ENCODE assay signal across 15 cellular contexts in genomic region chr12:110844551-110845395, GRCh38. TPM values are rescaled to one million over a fixed set of nuclear protein-coding genes. Genes with fewer than 3 reads are reported as not detected.
DNase-seq lines count a peak whose midpoint lies in the region; ATAC-seq and TF ChIP-seq lines count a peak whose summit lies in the region.
"Had no signal": no experiment of that assay in that cellular context is flagged by ENCODE, and none has a peak within 500 bp of the region (broad histone marks: within the 10 kb centered on the region; RNA-seq: fewer than 3 reads in every experiment).

No MANE protein-coding gene starts in this region.

- H3K27me3 Mint-ChIP-seq in MCF 10A (ENCODE audit: insufficient read depth, unreplicated experiment) = peaks cover 10% of the 10 kb centered on the region

- intact Hi-C loops in MCF 10A (cut with micrococcal nuclease) (no loop called here), left cardiac atrium (cut with DNase I) (loop anchor here in 1 of 2 donors (5.0 to 10.0 kb wide), 2 partner anchors 43 to 100 kb away; partner anchors contain the start of gene PPP1CC)

- peak; percentile 84 to 87 for ATAC-seq in left cardiac atrium
- ATAC-seq in GM21529 (IDR thresholded peaks at IDR 0.05; ENCODE audit: unreplicated experiment) = no peak
- no peak for ATAC-seq in GM18868 (IDR thresholded peaks at IDR 0.05; ENCODE audit: unreplicated experiment)
- ATAC-seq in GM18861 (IDR thresholded peaks at IDR 0.05; ENCODE audit: unreplicated experiment) = no peak
- ATAC-seq in GM19324 (IDR thresholded peaks at IDR 0.05; ENCODE audit: low FRiP score, unreplicated experiment) = no peak

- no TSS peak for BruUV-seq in MCF 10A (replicated peaks; lab: Mats Ljungman, UMichigan)

- DNase-seq in A172 (ENCODE audit: low spot score) = peak; percentile 86
- peak; percentile 86 for DNase-seq in M059J (ENCODE audit: low read depth)
- peak; percentile 46 for DNase-seq in MCF 10A (ENCODE audit: unreplicated experiment)
- DNase-seq in left cardiac atrium = peak; percentile 67
- DNase-seq: EL, NCI-H1092, testis had no signal

- H3K9me3 Mint-ChIP-seq in MCF 10A (ENCODE audit: unreplicated experiment) = no peaks in the 10 kb centered on the region
- H3K9me3 Mint-ChIP-seq: activated naive CD4-positive, alpha-beta T cell treated with anti-CD3 and anti-CD28 coated beads, Interleukin-2, amount 50 U/mL, for 72 hours had no signal

- CTCF ChIA-PET in MCF 10A (lab: Yijun Ruan, JAX) = no interaction called here

- peak overlapping the region; percentile 34 for H3K4me3 Mint-ChIP-seq in MCF 10A (ENCODE audit: unreplicated experiment)

- no peak overlapping the region for H3K27ac Mint-ChIP-seq in MCF 10A (ENCODE audit: low read depth, unreplicated experiment)
- H3K27ac Mint-ChIP-seq: activated naive CD4-positive, alpha-beta T cell treated with anti-CD3 and anti-CD28 coated beads, Interleukin-2, amount 50 U/mL, for 72 hours had no signal

- H3K4me1 Mint-ChIP-seq in MCF 10A (ENCODE audit: insufficient read depth, unreplicated experiment) = peaks cover 13% of the 10 kb centered on the region

- no peaks in the 10 kb centered on the region for H3K36me3 Mint-ChIP-seq in MCF 10A (ENCODE audit: insufficient read depth, unreplicated experiment)

- POLR2A ChIA-PET in MCF 10A (lab: Yijun Ruan, JAX) = interaction anchor here (1.2 to 1.5 kb wide), 2 partner anchors 9 to 115 kb away, joined by 3 to 4 read pairs; no protein-coding TSS in a partner anchor

- no peak for TF ChIP-seq CTCF in MCF 10A (IDR thresholded peaks at IDR 0.05; ENCODE audit: unreplicated experiment)

RNA-seq across cellular contexts. Expression of gene CCDC63, which starts 2.0 kb away (rescaled TPM):
- total RNA-seq in A172 (2014; rRNA removed; shearing (Covaris generic)) = not detected in 2 replicates
- not detected in 2 replicates for total RNA-seq in M059J (2014; rRNA removed; shearing (Covaris generic))
- total RNA-seq in MCF 10A (2022) = not detected in 2 replicates
- not detected for total RNA-seq in left cardiac atrium
- total RNA-seq: activated CD8-positive, alpha-beta memory T cell treated with anti-CD3 and anti-CD28 coated beads for 36 hours; activated naive CD4-positive, alpha-beta T cell treated with anti-CD3 and anti-CD28 coated beads, Interleukin-2, amount 50 U/mL, for 72 hours; mucosa of gallbladder; renal cortical epithelial cell had no signal

Comparison
In these comparisons a context has a peak if more than half of its experiments do, and no peak if none do; other contexts are left out.
1. ATAC-seq: peak in left cardiac atrium (2 of 2); none in GM21529 (single experiment), GM18868 (single experiment), GM18861 (single experiment) and GM19324 (single experiment).
2. Peak in every context shown above with its lines, with median percentiles within 50 percentile points of each other: DNase-seq.